In the genomic region with DNA sequence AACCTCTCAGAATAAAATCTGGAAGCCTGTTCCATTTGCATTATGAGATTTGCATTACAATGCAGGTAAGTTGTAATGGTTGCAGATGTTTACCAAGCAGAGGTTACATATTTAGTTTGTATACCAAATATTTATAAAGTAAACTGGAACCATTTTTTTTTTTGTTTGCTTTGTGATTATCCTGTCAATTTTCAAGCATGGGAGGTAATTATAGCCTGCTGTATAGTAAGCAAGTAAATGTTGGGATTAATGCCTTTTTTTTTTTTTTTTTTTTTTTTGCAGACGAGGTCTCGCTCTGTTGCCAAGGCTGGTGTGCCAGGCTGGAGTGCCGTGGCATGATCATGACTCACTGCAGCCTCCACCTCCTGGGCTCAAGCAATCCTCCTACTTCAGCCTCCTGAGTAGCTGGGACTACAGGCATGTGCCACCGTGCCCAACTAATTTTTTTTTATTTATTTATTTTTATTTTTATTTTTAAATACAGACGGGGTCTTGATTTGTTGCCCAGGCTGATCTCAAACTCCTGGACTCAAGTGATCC, we compare ENCODE assay signal across 8 cellular contexts. TPM values are rescaled to one million over a fixed set of nuclear protein-coding genes. Genes with fewer than 3 reads are reported as not detected.
DNase-seq lines count a peak whose midpoint lies in the region; ATAC-seq, FAIRE-seq and TF ChIP-seq lines count a peak whose summit lies in the region.

No MANE protein-coding gene starts in this region.

- TF ChIP-seq RAD21 in HepG2 (CRISPR knock-in tag; IDR thresholded peaks at IDR 0.05), result no peak

- FAIRE-seq in HepG2 (lab: Jason Lieb, UNC), result no peak

- H2AFZ ChIP-seq in HepG2 (ENCODE audit: low read length), result no peak overlapping the region

- H4K20me1 ChIP-seq in HepG2 (ENCODE audit: insufficient read depth, low read length), result 0 out of 2 replicates have a peak, but pooled peaks cover 4% of the 10 kb centered on the region

- peak overlapping the region; percentile 78 for H3K4me2 ChIP-seq in HepG2 (ENCODE audit: low read depth, low read length)

- WGBS in HepG2 (ENCODE audit: low lambda C conversion rate), result 73% methylated on average over 5 of the region's 5 CpGs
- WGBS in upper lobe of left lung, 2 donors, result 53 to 57% methylated on average over 5 of the region's 5 CpGs

- peaks cover 86% of the 10 kb centered on the region for H3K79me2 ChIP-seq in HepG2 (ENCODE audit: insufficient read depth, low read length)

- H3K4me3 ChIP-seq in cardiac muscle cell (peak overlapping the region; percentile 67), HepG2 (replicated peaks in 1 of 3; ENCODE audit: insufficient read depth in 1 of 3, low read depth in 2 of 3, low read length in 3 of 3) (peak overlapping the region in 1 of 3 experiments; percentile 85; a peak in 3 of 6 replicates), upper lobe of left lung (no peak overlapping the region)

- DNase-seq in cardiac muscle cell (ENCODE audit: low read depth in 1 of 2, low spot score in 1 of 2), result no peak
- no peak for DNase-seq in Right ventricle myocardium superior
- DNase-seq in RWPE1 (ENCODE audit: low spot score), result no peak
- DNase-seq in HepG2 (ENCODE audit: low spot score), result no peak
- DNase-seq in upper lobe of left lung, result no peak
- DNase-seq in stimulated activated CD4-positive, alpha-beta T cell treated with anti-CD3 and anti-CD28 coated beads, Interleukin-2, amount 100 ng/mL, for 24 hours, result no peak
- DNase-seq in HuH-7.5 (ENCODE audit: low spot score), result no peak

- intact Hi-C loops in Right ventricle myocardium superior (cut with DNase I), result no loop called here
- intact Hi-C loops in HepG2 (cut with micrococcal nuclease; ENCODE audit: unreplicated experiment), result no loop called here

- H3K9me3 ChIP-seq in cardiac muscle cell (ENCODE audit: low read depth) (no peaks in the 10 kb centered on the region), HepG2 (ENCODE audit: low read length) (no peaks in the 10 kb centered on the region), upper lobe of left lung (no peaks in the 10 kb centered on the region)

- TF ChIP-seq POLR2A in HepG2 (IDR thresholded peaks at IDR 0.05; ENCODE audit: insufficient read depth in 1 of 2, low read depth in 2 of 2, low read length in 2 of 2) (no peak), upper lobe of left lung (IDR thresholded peaks at IDR 0.05) (no peak)

- POLR2A ChIA-PET in RWPE1 (lab: Yijun Ruan, JAX; ENCODE audit: low non-redundant PET) (no interaction called here), HepG2 (lab: Yijun Ruan, JAX) (interaction anchor here (1.9 to 4.9 kb wide), 3 partner anchors 12 to 45 kb away, joined by 7 to 147 read pairs (median 44); partner anchors contain the start of gene NFYC)

- H3K27ac ChIP-seq in cardiac muscle cell (peak overlapping the region; percentile 99), RWPE1 (peak overlapping the region; percentile 75), HepG2 (ENCODE audit: extremely low read length, insufficient read depth, low read length) (peak overlapping the region; percentile 96), upper lobe of left lung (peak overlapping the region; percentile 63 to 88 (median 78))

- in situ Hi-C loops in HepG2 (cut with HindIII; ENCODE audit: extremely low pct_ligation_motif_present, low pct_unique_long_range_greater_than_20kb), result no loop called here

- no peak for TF ChIP-seq CTCF in cardiac muscle cell (IDR thresholded peaks at IDR 0.05; ENCODE audit: low read depth, low read length)
- no peak for TF ChIP-seq CTCF in RWPE1 (conservative IDR thresholded peaks at IDR 0.05; ENCODE audit: low read depth)
- no peak for TF ChIP-seq CTCF in HepG2 (CRISPR knock-in tag; IDR thresholded peaks at IDR 0.05)
- no peak for TF ChIP-seq CTCF in upper lobe of left lung (IDR thresholded peaks at IDR 0.05)

- ATAC-seq in Right ventricle myocardium superior (ENCODE audit: poor library complexity), result no peak
- no peak for ATAC-seq in HepG2
- ATAC-seq in upper lobe of left lung (ENCODE audit: low FRiP score in 2 of 2), result no peak
- no peak for ATAC-seq in HG03442 (IDR thresholded peaks at IDR 0.05; ENCODE audit: unreplicated experiment)

- CTCF ChIA-PET in RWPE1 (lab: Yijun Ruan, JAX) (no interaction called here), HepG2 (lab: Yijun Ruan, JAX; ENCODE audit: low intra/inter-chr PET ratio, low total read pairs) (no interaction called here)

- H3K27me3 ChIP-seq in cardiac muscle cell (no peaks in the 10 kb centered on the region), HepG2 (ENCODE audit: control insufficient read depth in 1 of 2, insufficient read depth in 2 of 2, low read length in 2 of 2) (no peaks in the 10 kb centered on the region; a peak in 1 of 5 replicates), upper lobe of left lung (no peaks in the 10 kb centered on the region)

- BruUV-seq in HepG2 (replicated peaks; lab: Mats Ljungman, UMichigan), result no TSS peak

- TF ChIP-seq EP300 in HepG2 (IDR thresholded peaks at IDR 0.05; ENCODE audit: low read depth in 2 of 2, low read length in 2 of 2), result peak in 1 of 2 experiments; percentile 59; a peak in 1 of 4 replicates
- no peak for TF ChIP-seq EP300 in HepG2 (CRISPR knock-in tag; IDR thresholded peaks at IDR 0.05; ENCODE audit: borderline replicate concordance)
- TF ChIP-seq EP300 in upper lobe of left lung (IDR thresholded peaks at IDR 0.05), result no peak

- H3K36me3 ChIP-seq in cardiac muscle cell, result no peaks in the 10 kb centered on the region
- peaks cover 0 to 1% of the 10 kb centered on the region in 2 experiments; a peak in 1 of 5 replicates for H3K36me3 ChIP-seq in HepG2 (replicated peaks in 1 of 2; ENCODE audit: control insufficient read depth in 1 of 2, insufficient read depth in 2 of 2, low read length in 2 of 2)
- no peaks in the 10 kb centered on the region for H3K36me3 ChIP-seq in upper lobe of left lung

- H3K4me1 ChIP-seq in cardiac muscle cell (ENCODE audit: low read depth) (peaks cover 43% of the 10 kb centered on the region), HepG2 (ENCODE audit: insufficient read depth, low read length) (peaks cover 79% of the 10 kb centered on the region), upper lobe of left lung (peaks cover 61 to 77% (median 69%) of the 10 kb centered on the region in 4 donors)

- H3K9ac ChIP-seq in HepG2 (ENCODE audit: insufficient read depth, low read depth, low read length), result no peak overlapping the region

TF ChIP-seq in HepG2, 621 proteins besides CTCF, POLR2A, EP300 and RAD21 (continues in another document):
- peak; percentile 69 for TF ChIP-seq FOXP1 (IDR thresholded peaks at IDR 0.05)
- peak; percentile 93 for TF ChIP-seq FOXP1 (CRISPR knock-in tag; IDR thresholded peaks at IDR 0.05)

RNA-seq across cellular contexts. Expression of gene NFYC, which starts 21.0 kb away (rescaled TPM):
- 124 and 130 TPM in 2 replicates for total RNA-seq in cardiac muscle cell
- 143 and 149 TPM in 2 replicates for polyA plus RNA-seq in cardiac muscle cell
- 65.9 TPM for total RNA-seq in Right ventricle myocardium superior
- total RNA-seq in HepG2 (2016; rRNA removed; fragmentation: Illumina TruSeq; extraction: Trizol), result 33.9 and 41.3 TPM in 2 replicates
- total RNA-seq in HepG2 (2016; cell fraction: cytosol; rRNA removed; fragmentation: Illumina TruSeq; extraction: Trizol; ENCODE audit: low read depth), result 25.9 and 26.3 TPM in 2 replicates
- 33.9 and 40.9 TPM in 2 replicates for total RNA-seq in HepG2 (2016; cell fraction: insoluble cytoplasmic fraction; rRNA removed; fragmentation: Illumina TruSeq; extraction: Trizol)
- total RNA-seq in HepG2 (2016; cell fraction: membrane; rRNA removed; fragmentation: Illumina TruSeq; extraction: Trizol), result 39.1 and 40.3 TPM in 2 replicates
- total RNA-seq in HepG2 (2016; cell fraction: nucleus; rRNA removed; fragmentation: Illumina TruSeq; extraction: Trizol), result 32.4 and 36.8 TPM in 2 replicates
- polyA plus RNA-seq in HepG2 (2011; rRNA removed), result 69.6 and 73.7 TPM in 2 replicates
- polyA plus RNA-seq in HepG2 (2011; cell fraction: cytosol; rRNA removed), result 53.5 and 68.5 TPM in 2 replicates
- 81.8 and 103 TPM in 2 replicates for polyA plus RNA-seq in HepG2 (2011; cell fraction: nucleus; rRNA removed)
- polyA plus RNA-seq in HepG2 (2012), result 34.0 and 34.2 TPM in 2 replicates
- 36.8 and 37.1 TPM in 2 replicates for polyA plus RNA-seq in HepG2 (2016; cell fraction: cytosol; fragmentation: Illumina TruSeq; extraction: Trizol; ENCODE audit: low read depth)
- 67.3 and 76.9 TPM in 2 replicates for polyA plus RNA-seq in HepG2 (2016; cell fraction: insoluble cytoplasmic fraction; fragmentation: Illumina TruSeq; extraction: Trizol; ENCODE audit: low read depth)
- 46.4 and 53.8 TPM in 2 replicates for polyA plus RNA-seq in HepG2 (2016; cell fraction: membrane; fragmentation: Illumina TruSeq; extraction: Trizol; ENCODE audit: low read depth)
- polyA plus RNA-seq in HepG2 (2016; cell fraction: nucleus; fragmentation: Illumina TruSeq; extraction: Trizol; ENCODE audit: insufficient read depth, low read depth), result 88.2 and 99.1 TPM in 2 replicates
- polyA minus RNA-seq in HepG2 (2011; rRNA and poly(A)+ RNA removed; ENCODE audit: low replicate concordance), result 97.3 and 101 TPM in 2 replicates
- polyA minus RNA-seq in HepG2 (2011; cell fraction: cytosol; rRNA and poly(A)+ RNA removed), result 34.4 and 38.4 TPM in 2 replicates
- polyA minus RNA-seq in HepG2 (2011; cell fraction: nucleus; rRNA and poly(A)+ RNA removed), result 57.3 and 58.2 TPM in 2 replicates
- 10 to 100 TPM; 40.0 to 73.3 (median 50.9) TPM for total RNA-seq in upper lobe of left lung

RNA-seq across cellular contexts. Expression of gene RIMS3, which starts 47.0 kb away (rescaled TPM):
- total RNA-seq in cardiac muscle cell, result 33.0 and 39.3 TPM in 2 replicates
- polyA plus RNA-seq in cardiac muscle cell, result 29.1 and 29.7 TPM in 2 replicates
- 0.81 TPM for total RNA-seq in Right ventricle myocardium superior
- 5.4 TPM in 2 replicates for total RNA-seq in HepG2 (2016; rRNA removed; fragmentation: Illumina TruSeq; extraction: Trizol)
- total RNA-seq in HepG2 (2016; cell fraction: cytosol; rRNA removed; fragmentation: Illumina TruSeq; extraction: Trizol; ENCODE audit: low read depth), result 4.3 and 5.4 TPM in 2 replicates
- 4.6 and 5.5 TPM in 2 replicates for total RNA-seq in HepG2 (2016; cell fraction: insoluble cytoplasmic fraction; rRNA removed; fragmentation: Illumina TruSeq; extraction: Trizol)
- 7.8 and 9.0 TPM in 2 replicates for total RNA-seq in HepG2 (2016; cell fraction: membrane; rRNA removed; fragmentation: Illumina TruSeq; extraction: Trizol)
- 3.8 and 4.7 TPM in 2 replicates for total RNA-seq in HepG2 (2016; cell fraction: nucleus; rRNA removed; fragmentation: Illumina TruSeq; extraction: Trizol)
- 2.1 and 3.4 TPM in 2 replicates for polyA plus RNA-seq in HepG2 (2011; rRNA removed)
- 1.6 and 1.8 TPM in 2 replicates for polyA plus RNA-seq in HepG2 (2011; cell fraction: cytosol; rRNA removed)
- polyA plus RNA-seq in HepG2 (2011; cell fraction: nucleus; rRNA removed), result 7.7 and 9.6 TPM in 2 replicates
- polyA plus RNA-seq in HepG2 (2012), result 2.2 and 3.0 TPM in 2 replicates
- 6.0 TPM in 2 replicates for polyA plus RNA-seq in HepG2 (2016; cell fraction: cytosol; fragmentation: Illumina TruSeq; extraction: Trizol; ENCODE audit: low read depth)
- polyA plus RNA-seq in HepG2 (2016; cell fraction: insoluble cytoplasmic fraction; fragmentation: Illumina TruSeq; extraction: Trizol; ENCODE audit: low read depth), result 3.3 and 3.7 TPM in 2 replicates
- 7.1 and 8.4 TPM in 2 replicates for polyA plus RNA-seq in HepG2 (2016; cell fraction: membrane; fragmentation: Illumina TruSeq; extraction: Trizol; ENCODE audit: low read depth)
- polyA plus RNA-seq in HepG2 (2016; cell fraction: nucleus; fragmentation: Illumina TruSeq; extraction: Trizol; ENCODE audit: insufficient read depth, low read depth), result 5.6 and 5.8 TPM in 2 replicates
- 1.1 and 3.7 TPM in 2 replicates for polyA minus RNA-seq in HepG2 (2011; rRNA and poly(A)+ RNA removed; ENCODE audit: low replicate concordance)
- 1.5 and 1.9 TPM in 2 replicates for polyA minus RNA-seq in HepG2 (2011; cell fraction: cytosol; rRNA and poly(A)+ RNA removed)
- polyA minus RNA-seq in HepG2 (2011; cell fraction: nucleus; rRNA and poly(A)+ RNA removed), result 2.4 and 3.1 TPM in 2 replicates
- total RNA-seq in upper lobe of left lung, result 1 to 10 TPM; 2.7 to 9.9 (median 3.5) TPM
